ENCODE assay signal across 1 cellular context in genomic region chr2:25671622-25672021, GRCh38.
TF ChIP-seq lines count a peak whose summit lies in the region.

No MANE protein-coding gene starts in this region.

TF ChIP-seq in GM23338, 12 proteins besides CTCF, POLR2A, EP300 and RAD21 (continued from another document):
- no peak for TF ChIP-seq REST (IDR thresholded peaks at IDR 0.05; ENCODE audit: unreplicated experiment)
- TF ChIP-seq JUNB (IDR thresholded peaks at IDR 0.05; ENCODE audit: unreplicated experiment): no peak
- no peak for TF ChIP-seq EZH2 (IDR thresholded peaks at IDR 0.05; ENCODE audit: low read depth, unreplicated experiment)
